1 cellular context compared by ENCODE assay signal in the genomic region with DNA sequence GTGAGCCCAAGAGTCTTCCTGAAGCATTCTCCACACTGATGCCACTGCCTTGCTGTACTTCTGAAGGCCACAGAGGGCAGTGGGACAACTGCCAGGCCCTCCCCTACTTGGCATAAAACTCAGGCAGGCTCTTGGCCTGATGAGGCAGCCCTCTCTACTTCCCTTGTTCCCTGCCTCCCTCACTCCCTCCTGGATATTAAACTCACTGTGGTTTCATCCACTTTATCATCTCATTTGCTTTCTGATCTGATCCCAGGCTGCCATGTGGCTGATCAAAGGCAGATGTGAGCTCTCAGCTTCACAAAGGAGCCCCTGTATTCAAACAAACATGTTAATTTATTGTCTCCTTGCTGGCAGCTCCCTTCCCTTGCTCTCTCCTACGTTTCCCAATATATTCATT.
TF ChIP-seq lines count a peak whose summit lies in the region.

No MANE protein-coding gene starts in this region.

TF ChIP-seq in GM23338, 12 proteins besides CTCF, POLR2A, EP300 and RAD21 (continued from another document):
- peak; percentile 86 for TF ChIP-seq ZNF462 (CRISPR knock-in tag; IDR thresholded peaks at IDR 0.05)
